In the genomic region with DNA sequence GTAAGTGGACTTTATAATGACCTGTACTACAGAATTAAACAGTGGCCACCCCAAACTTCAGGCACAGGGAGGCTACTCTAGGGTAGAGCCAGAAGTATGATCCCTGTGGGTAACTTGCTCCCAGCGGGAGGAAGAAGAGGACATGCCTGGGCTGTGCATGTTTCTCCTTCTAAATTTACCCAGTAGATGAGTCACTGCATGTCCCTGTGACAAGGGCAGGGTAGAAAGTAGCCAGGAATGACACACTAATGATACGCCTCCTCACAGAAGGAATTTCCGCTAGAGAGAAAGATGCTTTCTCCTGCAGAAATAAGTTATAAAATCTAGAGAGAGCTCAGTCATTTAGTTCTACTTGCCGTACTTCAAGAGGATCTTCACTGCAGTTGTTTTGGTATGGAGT, we compare ENCODE assay signal across 1 cellular context.
TF ChIP-seq lines count a peak whose summit lies in the region.

No MANE protein-coding gene starts in this region.

TF ChIP-seq in IMR-90, 13 proteins besides CTCF, POLR2A, EP300 and RAD21:
- TF ChIP-seq, protein P1, sequence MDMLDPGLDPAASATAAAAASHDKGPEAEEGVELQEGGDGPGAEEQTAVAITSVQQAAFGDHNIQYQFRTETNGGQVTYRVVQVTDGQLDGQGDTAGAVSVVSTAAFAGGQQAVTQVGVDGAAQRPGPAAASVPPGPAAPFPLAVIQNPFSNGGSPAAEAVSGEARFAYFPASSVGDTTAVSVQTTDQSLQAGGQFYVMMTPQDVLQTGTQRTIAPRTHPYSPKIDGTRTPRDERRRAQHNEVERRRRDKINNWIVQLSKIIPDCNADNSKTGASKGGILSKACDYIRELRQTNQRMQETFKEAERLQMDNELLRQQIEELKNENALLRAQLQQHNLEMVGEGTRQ (IDR thresholded peaks at IDR 0.05; ENCODE audit: low read depth, low read length) = 0 out of 2 replicates have a peak, but pooled peaks have one; percentile 14
- TF ChIP-seq MXI1 (IDR thresholded peaks at IDR 0.05; ENCODE audit: borderline replicate concordance, low read depth, low read length) (no peak), CEBPB (IDR thresholded peaks at IDR 0.05; ENCODE audit: low read depth, low read length) (no peak), RCOR1 (IDR thresholded peaks at IDR 0.05; ENCODE audit: insufficient replicate concordance, low read length) (peak; percentile 27), BHLHE40 (IDR thresholded peaks at IDR 0.05; ENCODE audit: low read depth, low read length) (peak; percentile 24; the same call in 1 of the 2 replicates), FOS (IDR thresholded peaks at IDR 0.05; ENCODE audit: low read depth, low read length) (peak; percentile 79)
